Comparison of ENCODE assay signal across 8 cellular contexts in genomic region chr18:58310517-58310916, GRCh38.
DNase-seq lines count a peak whose midpoint lies in the region; ATAC-seq and TF ChIP-seq lines count a peak whose summit lies in the region.

No MANE protein-coding gene starts in this region.

- ATAC-seq in GM21381 (IDR thresholded peaks at IDR 0.05; ENCODE audit: unreplicated experiment) (no peak), GM21367 (IDR thresholded peaks at IDR 0.05; ENCODE audit: unreplicated experiment) (no peak)

- TF ChIP-seq CTCF in GM13976 (IDR thresholded peaks at IDR 0.05; ENCODE audit: borderline replicate concordance, control extremely low read depth, extremely low read depth, insufficient read depth, missing control alignments): no peak
- no peak for TF ChIP-seq CTCF in cardiac fibroblast (IDR thresholded peaks at IDR 0.05; ENCODE audit: low read depth, low read length)

- in situ Hi-C loops in GM13976 (cut with MboI; ENCODE audit: low sequenced_read_pairs, unreplicated experiment): no loop called here

- H3K4me3 ChIP-seq in cardiac fibroblast (replicated peaks in 1 of 2; ENCODE audit: low read depth in 2 of 2, low read length in 2 of 2): no peak overlapping the region

- peak; percentile 18 for DNase-seq in GM13976 (ENCODE audit: low spot score)
- peak; percentile 59 for DNase-seq in NCI-H510A treated with DMSO at 0.1 percent for 48 hours (lab: John Stamatoyannopoulos, UW)
- peak; percentile 15 to 44 for DNase-seq in cardiac fibroblast (ENCODE audit: low read depth in 2 of 2)
- DNase-seq in nucleus accumbens (lab: John Stamatoyannopoulos, UW): peak in 39 of 56 donors; percentile 13 to 89 (median 61)
- DNase-seq in hippocampal formation (lab: John Stamatoyannopoulos, UW): no peak
- no peak for DNase-seq in DMS114 treated with DMSO at 0.1 percent for 48 hours (lab: John Stamatoyannopoulos, UW; ENCODE audit: unreplicated experiment)

Comparison
In these comparisons a context has a peak if more than half of its experiments do, and no peak if none do; other contexts are left out.
1. DNase-seq: peak in GM13976 (single experiment), NCI-H510A treated with DMSO at 0.1 percent for 48 hours (single experiment), cardiac fibroblast (2 of 2) and nucleus accumbens (39 of 56); none in hippocampal formation (0 of 2) and DMS114 treated with DMSO at 0.1 percent for 48 hours (single experiment).